10 cellular contexts compared by ENCODE assay signal in genomic region chr12:123398177-123398916, GRCh38. TPM values are rescaled to one million over a fixed set of nuclear protein-coding genes. Genes with fewer than 3 reads are reported as not detected.
DNase-seq lines count a peak whose midpoint lies in the region; ATAC-seq and TF ChIP-seq lines count a peak whose summit lies in the region.
"Had no signal": no experiment of that assay in that cellular context is flagged by ENCODE, and none has a peak within 500 bp of the region (broad histone marks: within the 10 kb centered on the region; RNA-seq: fewer than 3 reads in every experiment).

No MANE protein-coding gene starts in this region.

- no peaks in the 10 kb centered on the region for H3K27me3 ChIP-seq in brain microvascular endothelial cell (replicated peaks)
- no peaks in the 10 kb centered on the region for H3K27me3 ChIP-seq in skeletal muscle tissue (ENCODE audit: control insufficient read depth in 3 of 3, insufficient read depth in 3 of 3, low read length in 3 of 3)

- DNase-seq in DMS 273 treated with DMSO at 0.1 percent for 48 hours (lab: John Stamatoyannopoulos, UW), result peak; percentile 87
- DNase-seq in brain microvascular endothelial cell, result peak; percentile 62
- DNase-seq in hepatic stellate cell (ENCODE audit: low spot score), result peak; percentile 82
- no peak for DNase-seq in T-helper 2 cell
- no peak for DNase-seq in SHP77 (lab: John Stamatoyannopoulos, UW)
- no peak for DNase-seq in DMS153 treated with DMSO at 0.1 percent for 48 hours (lab: John Stamatoyannopoulos, UW; ENCODE audit: unreplicated experiment)
- DNase-seq: foreskin melanocyte, NCI-H1694 treated with DMSO at 0.1 percent for 48 hours had no signal

- H3K4me3 ChIP-seq in brain microvascular endothelial cell (ENCODE audit: low read depth, low read length) (no peak overlapping the region), skeletal muscle tissue (ENCODE audit: low read length in 3 of 3) (peak overlapping the region in 1 of 3 donors; percentile 31)

- peaks cover 64% of the 10 kb centered on the region for H3K36me3 ChIP-seq in brain microvascular endothelial cell (replicated peaks)
- H3K36me3 ChIP-seq in skeletal muscle tissue (ENCODE audit: control insufficient read depth in 3 of 3, insufficient read depth in 3 of 3, low read length in 3 of 3), result peaks cover 47 to 54% (median 51%) of the 10 kb centered on the region in 3 donors

- in situ Hi-C loops in brain microvascular endothelial cell (cut with HindIII; ENCODE audit: low pct_ligation_motif_present, low sequenced_read_pairs), result no loop called here

- H3K9ac ChIP-seq in skeletal muscle tissue (ENCODE audit: low read depth in 1 of 3, low read length in 3 of 3), result peak overlapping the region; percentile 32 to 60 (median 44)

- H3K27ac ChIP-seq in brain microvascular endothelial cell, result peak overlapping the region; percentile 64
- no peak overlapping the region for H3K27ac ChIP-seq in skeletal muscle tissue (ENCODE audit: low read depth, low read length)

- peaks cover 8 to 40% (median 24%) of the 10 kb centered on the region in 3 donors for H3K4me1 ChIP-seq in skeletal muscle tissue (ENCODE audit: control insufficient read depth in 3 of 3, insufficient read depth in 3 of 3, low read length in 3 of 3)

- TF ChIP-seq CTCF in brain microvascular endothelial cell (IDR thresholded peaks at IDR 0.05; ENCODE audit: low read depth, low read length, missing control alignments), result no peak

- ATAC-seq in HG03378 (IDR thresholded peaks at IDR 0.05; ENCODE audit: unreplicated experiment), result no peak

- no peaks in the 10 kb centered on the region for H3K9me3 ChIP-seq in skeletal muscle tissue (ENCODE audit: control insufficient read depth in 3 of 3, low read length in 3 of 3)

RNA-seq across cellular contexts. Expression of gene KMT5A, which starts 14.4 kb away (rescaled TPM):
- total RNA-seq in skeletal muscle tissue, result 19.3 TPM

RNA-seq across cellular contexts. Expression of gene SBNO1, which starts 33.7 kb away (rescaled TPM):
- total RNA-seq in skeletal muscle tissue, result 11.5 TPM

RNA-seq across cellular contexts. Expression of gene RILPL2, which starts 38.1 kb away (rescaled TPM):
- 1.0 TPM for total RNA-seq in skeletal muscle tissue

RNA-seq across cellular contexts. Expression of gene SNRNP35, which starts 59.6 kb away (rescaled TPM):
- 15.7 TPM for total RNA-seq in skeletal muscle tissue

Comparison
In these comparisons a context has a peak if more than half of its experiments do, and no peak if none do; other contexts are left out.
1. DNase-seq: peak in DMS 273 treated with DMSO at 0.1 percent for 48 hours (single experiment), brain microvascular endothelial cell (single experiment) and hepatic stellate cell (single experiment); none in T-helper 2 cell (0 of 5), SHP77 (0 of 2) and DMS153 treated with DMSO at 0.1 percent for 48 hours (single experiment).